In the genomic region with DNA sequence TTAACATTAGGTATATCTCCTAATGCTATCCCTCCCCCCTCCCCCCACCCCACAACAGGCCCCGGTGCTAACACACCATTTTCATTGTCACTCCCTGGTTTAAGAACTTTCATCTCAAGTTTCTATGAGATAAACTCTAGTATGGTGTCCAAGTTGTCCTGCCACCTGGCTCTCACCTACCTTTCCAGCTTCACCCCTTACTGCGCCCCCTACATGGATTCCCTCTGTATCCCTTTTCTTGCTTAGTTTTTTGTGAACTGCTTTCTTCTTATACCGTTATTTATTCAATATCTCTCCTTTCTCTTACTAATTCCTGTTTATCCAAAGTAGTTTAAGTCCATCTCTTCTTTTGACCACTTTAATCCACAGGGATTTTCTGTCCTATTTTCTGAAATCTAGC, we compare ENCODE assay signal across 24 cellular contexts. TPM values are rescaled to one million over a fixed set of nuclear protein-coding genes. Genes with fewer than 3 reads are reported as not detected.
A peak's percentile ranks its signal among the peaks of the same experiment; 100 is the strongest.
DNase-seq lines count a peak whose midpoint lies in the region; ATAC-seq and TF ChIP-seq lines count a peak whose summit lies in the region.
"Had no signal": no experiment of that assay in that cellular context is flagged by ENCODE, and none has a peak within 500 bp of the region (broad histone marks: within the 10 kb centered on the region; RNA-seq: fewer than 3 reads in every experiment).

No MANE protein-coding gene starts in this region.

- no peak for TF ChIP-seq EP300 in SK-N-SH (IDR thresholded peaks at IDR 0.05; ENCODE audit: borderline replicate concordance in 1 of 2, low read depth in 1 of 2, low read length in 1 of 2)

- no peak overlapping the region for H3K9ac ChIP-seq in SK-N-SH
- no peak overlapping the region for H3K9ac ChIP-seq in MM.1S (ENCODE audit: low read length)
- H3K9ac ChIP-seq: BLaER1 had no signal

- H3K9me2 ChIP-seq in SK-N-SH: no peaks in the 10 kb centered on the region
- no peaks in the 10 kb centered on the region for H3K9me2 ChIP-seq in MM.1S (replicated peaks; ENCODE audit: insufficient read depth, low read length)

- no peak for TF ChIP-seq RAD21 in SK-N-SH (IDR thresholded peaks at IDR 0.05; ENCODE audit: low read length)

- peaks cover 68% of the 10 kb centered on the region for H3K4me1 Mint-ChIP-seq in central memory CD8-positive, alpha-beta T cell
- peaks cover 34 to 50% of the 10 kb centered on the region in 2 donors for H3K4me1 Mint-ChIP-seq in natural killer cell treated with Interleukin-12 subunit alpha and Interleukin-12 subunit beta and Interleukin-15 and Interleukin-18, amount 100 ng/mL, for 72 hours (ENCODE audit: low read depth in 2 of 2)
- H3K4me1 Mint-ChIP-seq in stimulated activated naive CD8-positive, alpha-beta T cell treated with anti-CD3 and anti-CD28 coated beads, Interleukin-15, amount 100 ng/mL, for 72 hours: peaks cover 69% of the 10 kb centered on the region
- H3K4me1 Mint-ChIP-seq: neural crest cell had no signal

- H2AFZ ChIP-seq in SK-N-SH (ENCODE audit: low read depth): no peak overlapping the region
- H2AFZ ChIP-seq in MM.1S (ENCODE audit: low read length): no peak overlapping the region

- H3K27ac Mint-ChIP-seq in central memory CD8-positive, alpha-beta T cell (ENCODE audit: low read depth): peak overlapping the region; percentile 81
- H3K27ac Mint-ChIP-seq in natural killer cell treated with Interleukin-12 subunit alpha and Interleukin-12 subunit beta and Interleukin-15 and Interleukin-18, amount 100 ng/mL, for 72 hours: peak overlapping the region; percentile 44 to 62
- peak overlapping the region in 1 of 2 donors; percentile 59 for H3K27ac Mint-ChIP-seq in stimulated activated naive CD8-positive, alpha-beta T cell treated with anti-CD3 and anti-CD28 coated beads, Interleukin-15, amount 100 ng/mL, for 72 hours
- H3K27ac Mint-ChIP-seq: activated T-helper 2 cell treated with anti-CD3 and anti-CD28 coated beads, Interferon-gamma antibody, Interleukin-2, Interleukin-4, amounts not matched to agents 10 μg/mL and 5 μg/mL and 100 μg/mL, durations not matched to agents 14 hours and 24 hours and 36 hours had no signal

- peaks cover 18% of the 10 kb centered on the region for H3F3A ChIP-seq in SK-N-SH (replicated peaks; ENCODE audit: insufficient read depth)
- no peaks in the 10 kb centered on the region for H3F3A ChIP-seq in MM.1S (ENCODE audit: insufficient read depth, low read length)

- H4K20me1 ChIP-seq in SK-N-SH (ENCODE audit: insufficient read depth) (peaks cover 13% of the 10 kb centered on the region; the same call in 1 of the 2 replicates), MM.1S (ENCODE audit: insufficient read depth, low read length) (peaks cover 12% of the 10 kb centered on the region; the same call in 1 of the 2 replicates)

- H3K4me3 Mint-ChIP-seq in central memory CD8-positive, alpha-beta T cell: peak overlapping the region; percentile 4
- H3K4me3 Mint-ChIP-seq in natural killer cell treated with Interleukin-12 subunit alpha and Interleukin-12 subunit beta and Interleukin-15 and Interleukin-18, amount 100 ng/mL, for 72 hours: peak overlapping the region; percentile 53
- H3K4me3 Mint-ChIP-seq in stimulated activated naive CD8-positive, alpha-beta T cell treated with anti-CD3 and anti-CD28 coated beads, Interleukin-15, amount 100 ng/mL, for 72 hours: no peak overlapping the region
- H3K4me3 Mint-ChIP-seq: neural crest cell had no signal

- H3K27me3 ChIP-seq in SK-N-SH (ENCODE audit: insufficient read depth) (no peaks in the 10 kb centered on the region), MM.1S (replicated peaks; ENCODE audit: insufficient read depth, low read length) (no peaks in the 10 kb centered on the region)
- H3K27me3 ChIP-seq: BLaER1 had no signal

- POLR2A ChIA-PET in SK-N-SH (lab: Yijun Ruan, JAX): no interaction called here

- CTCF ChIA-PET in SK-N-SH (lab: Yijun Ruan, JAX): interaction anchor here (1.2 to 2.1 kb wide), 3 partner anchors 13 to 145 kb away, joined by 3 to 7 read pairs (median 3); no protein-coding TSS in a partner anchor

- H3K4me3 ChIP-seq in SK-N-SH (ENCODE audit: low read depth in 2 of 2, low read length in 1 of 2) (no peak overlapping the region), MM.1S (ENCODE audit: low read length) (no peak overlapping the region)
- H3K4me3 ChIP-seq: BLaER1, psoas muscle, skin epidermis had no signal

- H3K79me2 ChIP-seq in SK-N-SH (ENCODE audit: insufficient read depth) (peaks cover 91% of the 10 kb centered on the region), MM.1S (ENCODE audit: low read length) (peaks cover 99% of the 10 kb centered on the region)

- H3K4me2 ChIP-seq in SK-N-SH (no peak overlapping the region), MM.1S (ENCODE audit: low read depth, low read length) (no peak overlapping the region)

- H3K4me1 ChIP-seq in SK-N-SH (ENCODE audit: control insufficient read depth in 1 of 2, insufficient read depth in 2 of 2, low read depth in 1 of 2, low read length in 1 of 2): peaks cover 17 to 20% of the 10 kb centered on the region in 2 experiments; a peak in 3 of 4 replicates
- peaks cover 4% of the 10 kb centered on the region for H3K4me1 ChIP-seq in MM.1S (ENCODE audit: low read length)
- H3K4me1 ChIP-seq: psoas muscle had no signal

- no peak overlapping the region for H3K27ac ChIP-seq in SK-N-SH (ENCODE audit: low read depth in 2 of 2, low read length in 1 of 2)
- no peak overlapping the region for H3K27ac ChIP-seq in MM.1S (ENCODE audit: low read length)
- H3K27ac ChIP-seq: 22Rv1, BLaER1, psoas muscle, skin epidermis had no signal

- ATAC-seq in SK-N-SH treated with all-trans-retinoic acid at 6 μM for 48 hours: no peak
- no peak for ATAC-seq in central memory CD8-positive, alpha-beta T cell (replicated peaks; ENCODE audit: extremely low read depth, poor library complexity, severe bottlenecking)
- ATAC-seq in natural killer cell treated with Interleukin-12 subunit alpha and Interleukin-12 subunit beta and Interleukin-15 and Interleukin-18, amount 100 ng/mL, for 72 hours: no peak
- no peak for ATAC-seq in stimulated activated naive CD8-positive, alpha-beta T cell treated with anti-CD3 and anti-CD28 coated beads, Interleukin-15, amount 100 ng/mL, for 72 hours
- ATAC-seq: psoas muscle had no signal

- peaks cover 30% of the 10 kb centered on the region for H3K36me3 Mint-ChIP-seq in central memory CD8-positive, alpha-beta T cell (ENCODE audit: insufficient read depth)
- H3K36me3 Mint-ChIP-seq in natural killer cell treated with Interleukin-12 subunit alpha and Interleukin-12 subunit beta and Interleukin-15 and Interleukin-18, amount 100 ng/mL, for 72 hours: no peaks in the 10 kb centered on the region

- H3K36me3 ChIP-seq in SK-N-SH (replicated peaks in 1 of 2; ENCODE audit: control insufficient read depth in 1 of 2, insufficient read depth in 2 of 2, low read length in 1 of 2) (peaks cover 0 to 3% of the 10 kb centered on the region in 2 experiments), MM.1S (replicated peaks; ENCODE audit: insufficient read depth, low read length) (no peaks in the 10 kb centered on the region)

- H3K9me3 ChIP-seq in SK-N-SH (no peaks in the 10 kb centered on the region), MM.1S (replicated peaks; ENCODE audit: insufficient read depth, low read length) (no peaks in the 10 kb centered on the region)
- H3K9me3 ChIP-seq: BLaER1, psoas muscle had no signal

- no peaks in the 10 kb centered on the region for H3K27me3 Mint-ChIP-seq in central memory CD8-positive, alpha-beta T cell
- H3K27me3 Mint-ChIP-seq in natural killer cell treated with Interleukin-12 subunit alpha and Interleukin-12 subunit beta and Interleukin-15 and Interleukin-18, amount 100 ng/mL, for 72 hours: no peaks in the 10 kb centered on the region
- H3K27me3 Mint-ChIP-seq in stimulated activated naive CD8-positive, alpha-beta T cell treated with anti-CD3 and anti-CD28 coated beads, Interleukin-15, amount 100 ng/mL, for 72 hours: no peaks in the 10 kb centered on the region

- 98% methylated on average over 3 of the region's 3 CpGs for WGBS in SK-N-SH (ENCODE audit: low lambda C conversion rate)

- DNase-seq in SK-N-SH (no peak), MM.1S (no peak), DMS114 treated with DMSO at 0.1 percent for 48 hours (lab: John Stamatoyannopoulos, UW; ENCODE audit: unreplicated experiment) (no peak)
- DNase-seq in central memory CD8-positive, alpha-beta T cell (ENCODE audit: low spot score in 2 of 2): no peak
- no peak for DNase-seq in natural killer cell treated with Interleukin-12 subunit alpha and Interleukin-12 subunit beta and Interleukin-15 and Interleukin-18, amount 100 ng/mL, for 72 hours (ENCODE audit: low spot score)
- DNase-seq in activated CD8-positive, alpha-beta memory T cell treated with anti-CD3 and anti-CD28 coated beads for 24 hours: no peak
- DNase-seq in stimulated activated naive CD8-positive, alpha-beta T cell treated with anti-CD3 and anti-CD28 coated beads, Interleukin-15, amount 100 ng/mL, for 72 hours: no peak
- DNase-seq: central memory CD4-positive, alpha-beta T cell; erythroblast; foreskin melanocyte; hypothalamus; KG1; kidney; NCI-H1092 treated with DMSO at 0.1 percent for 48 hours; NCI-H2107; NCI-H510A treated with DMSO at 0.1 percent for 48 hours; psoas muscle; stimulated activated CD4-positive, alpha-beta T cell treated with anti-CD3 and anti-CD28 coated beads, Interleukin-2, amount 100 ng/mL, for 48 hours had no signal

- no peaks in the 10 kb centered on the region for H3K9me3 Mint-ChIP-seq in central memory CD8-positive, alpha-beta T cell
- no peaks in the 10 kb centered on the region for H3K9me3 Mint-ChIP-seq in natural killer cell treated with Interleukin-12 subunit alpha and Interleukin-12 subunit beta and Interleukin-15 and Interleukin-18, amount 100 ng/mL, for 72 hours
- H3K9me3 Mint-ChIP-seq in stimulated activated naive CD8-positive, alpha-beta T cell treated with anti-CD3 and anti-CD28 coated beads, Interleukin-15, amount 100 ng/mL, for 72 hours: no peaks in the 10 kb centered on the region
- H3K9me3 Mint-ChIP-seq: activated T-helper 2 cell treated with anti-CD3 and anti-CD28 coated beads, Interferon-gamma antibody, Interleukin-2, Interleukin-4, amounts not matched to agents 10 μg/mL and 5 μg/mL and 100 μg/mL, durations not matched to agents 14 hours and 24 hours and 36 hours had no signal

- 0 out of 2 replicates have a peak, but pooled peaks have one; percentile 8 for TF ChIP-seq CTCF in SK-N-SH (IDR thresholded peaks at IDR 0.05)
- TF ChIP-seq CTCF in MM.1S (IDR thresholded peaks at IDR 0.05; ENCODE audit: low read length): 0 out of 2 replicates have a peak, but pooled peaks have one; percentile 3

TF ChIP-seq in SK-N-SH, 30 proteins besides CTCF, POLR2A, EP300 and RAD21 (continues in another document):
- TF ChIP-seq TAF1 (IDR thresholded peaks at IDR 0.05; ENCODE audit: borderline replicate concordance, low read depth, low read length): no peak
- no peak for TF ChIP-seq YY1 (IDR thresholded peaks at IDR 0.05; ENCODE audit: low read depth)

TF ChIP-seq in SK-N-SH treated with all-trans-retinoic acid at 6 μM for 48 hours, 23 proteins besides CTCF, POLR2A, EP300 and RAD21 (continues in another document):
- TF ChIP-seq ISL1 (CRISPR knock-in tag; IDR thresholded peaks at IDR 0.05) (no peak), TOX (CRISPR knock-in tag; IDR thresholded peaks at IDR 0.05; ENCODE audit: borderline replicate concordance) (no peak)

RNA-seq across cellular contexts. Expression of a gene that starts 15.2 kb away (rescaled TPM):
- polyA plus RNA-seq in SK-N-SH (2012; rRNA removed): 35.0 and 45.8 TPM in 2 replicates
- 45.2 and 45.3 TPM in 2 replicates for polyA plus RNA-seq in SK-N-SH (2012; cell fraction: cytosol; rRNA removed)
- 61.1 and 88.5 TPM in 2 replicates for polyA plus RNA-seq in SK-N-SH (2012; cell fraction: nucleus; rRNA removed)
- total RNA-seq in natural killer cell treated with Interleukin-12 subunit alpha and Interleukin-12 subunit beta and Interleukin-15 and Interleukin-18, amount 100 ng/mL, for 72 hours: 100 to 1,000 TPM in 1 of 2 donors, 10 to 100 TPM in 1; 73.4 to 140 TPM

Comparison
In these comparisons a context has a peak if more than half of its experiments do, and no peak if none do; other contexts are left out.
1. H3K4me3 Mint-ChIP-seq: peak in central memory CD8-positive, alpha-beta T cell (single experiment) and natural killer cell treated with Interleukin-12 subunit alpha and Interleukin-12 subunit beta and Interleukin-15 and Interleukin-18, amount 100 ng/mL, for 72 hours (single experiment); none in stimulated activated naive CD8-positive, alpha-beta T cell treated with anti-CD3 and anti-CD28 coated beads, Interleukin-15, amount 100 ng/mL, for 72 hours (0 of 2).